Comparison of ENCODE assay signal across 9 cellular contexts in genomic region chr3:30768703-30769550, GRCh38.
DNase-seq lines count a peak whose midpoint lies in the region; ATAC-seq and TF ChIP-seq lines count a peak whose summit lies in the region.
"Had no signal": no experiment of that assay in that cellular context is flagged by ENCODE, and none has a peak within 500 bp of the region (broad histone marks: within the 10 kb centered on the region; RNA-seq: fewer than 3 reads in every experiment).

No MANE protein-coding gene starts in this region.

- no peaks in the 10 kb centered on the region for H3K79me2 ChIP-seq in OCI-LY7 (ENCODE audit: insufficient read depth, low read depth, low read length)

- H3K27ac ChIP-seq in OCI-LY7 (ENCODE audit: low read depth, low read length, poor library complexity, severe bottlenecking) (no peak overlapping the region), testis (no peak overlapping the region)
- H3K27ac ChIP-seq: epithelial cell of prostate had no signal

- H3K27me3 ChIP-seq in testis = no peaks in the 10 kb centered on the region

- intact Hi-C loops in OCI-LY7 (cut with micrococcal nuclease; ENCODE audit: unreplicated experiment) (loop anchor here (2.0 kb wide), 1 partner anchor 680 kb away; no protein-coding TSS in a partner anchor), testis (cut with DNase I; ENCODE audit: low total_unique reads) (no loop called here)

- CTCF ChIA-PET in OCI-LY7 (lab: Charles Lee; ENCODE audit: unreplicated experiment) = no interaction called here

- no peaks in the 10 kb centered on the region for H3K4me1 ChIP-seq in OCI-LY7 (ENCODE audit: insufficient read depth, low read length, poor library complexity, severe bottlenecking)
- no peaks in the 10 kb centered on the region for H3K4me1 ChIP-seq in testis

- POLR2A ChIA-PET in OCI-LY7 (lab: Charles Lee) = interaction anchor here (0.7 kb wide), 1 partner anchor 630 kb away, joined by 3 read pairs; no protein-coding TSS in a partner anchor

- H3K9me3 ChIP-seq in OCI-LY7 (ENCODE audit: low read length) = no peaks in the 10 kb centered on the region
- H3K9me3 ChIP-seq in testis = no peaks in the 10 kb centered on the region

- DNase-seq in GM12865 (ENCODE audit: low read depth) (peak; percentile 67), OCI-LY7 (ENCODE audit: low spot score) (peak; percentile 73), activated T-helper 1 cell treated with Interleukin-2 at 50 U/mL for 16 hours (ENCODE audit: low read depth) (peak; percentile 43), fibroblast of the conjunctiva (ENCODE audit: low read depth) (peak; percentile 55), occipital lobe (lab: John Stamatoyannopoulos, UW) (peak; percentile 9), testis (peak; percentile 80), mesenteric fat pad (ENCODE audit: low spot score) (no peak)

- peak; percentile 57 for ATAC-seq in HG03280 (IDR thresholded peaks at IDR 0.05; ENCODE audit: unreplicated experiment)

- H3K9me2 ChIP-seq in OCI-LY7 (ENCODE audit: insufficient read depth, low read length) = no peaks in the 10 kb centered on the region

- no peak overlapping the region for H2AFZ ChIP-seq in OCI-LY7 (ENCODE audit: low read length)

- H3K36me3 ChIP-seq in OCI-LY7 (ENCODE audit: insufficient read depth, low read length) (no peaks in the 10 kb centered on the region), testis (ENCODE audit: low read depth, missing control alignments) (no peaks in the 10 kb centered on the region)

- TF ChIP-seq POLR2A in testis (IDR thresholded peaks at IDR 0.05) = no peak

- TF ChIP-seq CTCF in GM12865 (IDR thresholded peaks at IDR 0.05; ENCODE audit: insufficient read depth, low read depth, low read length, missing control alignments) (peak; percentile 72), OCI-LY7 (conservative IDR thresholded peaks at IDR 0.05; ENCODE audit: low read length) (peak; percentile 95), testis (IDR thresholded peaks at IDR 0.05) (peak; percentile 52 to 76 (median 68))

- H3K4me2 ChIP-seq in OCI-LY7 (ENCODE audit: low read length) = no peak overlapping the region

- H3K4me3 ChIP-seq in GM12865 (ENCODE audit: low read depth, low read length) (no peak overlapping the region), OCI-LY7 (ENCODE audit: low read depth, low read length, poor library complexity, severe bottlenecking) (no peak overlapping the region), testis (no peak overlapping the region)

- no peaks in the 10 kb centered on the region for H4K20me1 ChIP-seq in OCI-LY7 (ENCODE audit: insufficient read depth, low read length)

- no TSS peak for BruUV-seq in OCI-LY7 (replicated peaks; lab: Mats Ljungman, UMichigan)

- 62 to 64% methylated on average over 9 of the region's 9 CpGs for WGBS in testis, 2 donors
